ENCODE assay signal across 8 cellular contexts in genomic region chr15:76235186-76235826, GRCh38.
DNase-seq lines count a peak whose midpoint lies in the region; ATAC-seq, FAIRE-seq and TF ChIP-seq lines count a peak whose summit lies in the region.

No MANE protein-coding gene starts in this region.

- no peaks in the 10 kb centered on the region for H3K9me2 ChIP-seq in Loucy (replicated peaks; ENCODE audit: low read depth, low read length)

- H3K9ac ChIP-seq in Loucy (ENCODE audit: low read depth, low read length, poor library complexity, severe bottlenecking) = no peak overlapping the region

- H2AFZ ChIP-seq in Loucy (ENCODE audit: low read length) = no peak overlapping the region

- H3K4me3 Mint-ChIP-seq in stimulated activated naive B cell treated with anti-CD40 and anti-IgM and Interleukin-4, amounts not matched to agents 10 μg/mL and 1 μg/mL and 100 μg/mL, for 72 hours = no peak overlapping the region

- no peaks in the 10 kb centered on the region for H3K27me3 Mint-ChIP-seq in stimulated activated naive B cell treated with anti-CD40 and anti-IgM and Interleukin-4, amounts not matched to agents 10 μg/mL and 1 μg/mL and 100 μg/mL, for 72 hours

- ATAC-seq in left ventricle myocardium superior = peak; percentile 79
- peak; percentile 73 to 85 for ATAC-seq in stimulated activated naive B cell treated with anti-CD40 and anti-IgM and Interleukin-4, amounts not matched to agents 10 μg/mL and 1 μg/mL and 100 μg/mL, for 72 hours (replicated peaks)
- ATAC-seq in GM21528 (IDR thresholded peaks at IDR 0.05; ENCODE audit: low FRiP score, unreplicated experiment) = no peak

- H3K36me3 Mint-ChIP-seq in stimulated activated naive B cell treated with anti-CD40 and anti-IgM and Interleukin-4, amounts not matched to agents 10 μg/mL and 1 μg/mL and 100 μg/mL, for 72 hours = peaks cover 6 to 15% of the 10 kb centered on the region in 2 donors

- no peak overlapping the region for H3K4me2 ChIP-seq in Loucy (ENCODE audit: low read depth, low read length, poor library complexity, severe bottlenecking)

- peak; percentile 64 for FAIRE-seq in TTC549 (lab: Jason Lieb, UNC)

- H3K4me3 ChIP-seq in Loucy (ENCODE audit: low read length, poor library complexity, severe bottlenecking) = no peak overlapping the region

- no peaks in the 10 kb centered on the region for H3K9me3 ChIP-seq in Loucy (ENCODE audit: insufficient read depth, low read depth, low read length)

- no peaks in the 10 kb centered on the region for H3K9me3 Mint-ChIP-seq in stimulated activated naive B cell treated with anti-CD40 and anti-IgM and Interleukin-4, amounts not matched to agents 10 μg/mL and 1 μg/mL and 100 μg/mL, for 72 hours

- H3F3A ChIP-seq in Loucy (ENCODE audit: low read depth) = no peaks in the 10 kb centered on the region

- no peaks in the 10 kb centered on the region for H3K4me1 Mint-ChIP-seq in stimulated activated naive B cell treated with anti-CD40 and anti-IgM and Interleukin-4, amounts not matched to agents 10 μg/mL and 1 μg/mL and 100 μg/mL, for 72 hours

- no peaks in the 10 kb centered on the region for H3K27me3 ChIP-seq in Loucy (ENCODE audit: insufficient read depth, low read length, poor library complexity, severe bottlenecking)

- peaks cover 11% of the 10 kb centered on the region for H3K36me3 ChIP-seq in Loucy (ENCODE audit: insufficient read depth, low read length)

- DNase-seq in NCI-H2107 treated with DMSO at 0.1 percent for 48 hours (lab: John Stamatoyannopoulos, UW; ENCODE audit: unreplicated experiment) = peak; percentile 26
- no peak for DNase-seq in NCI-H2107 (lab: John Stamatoyannopoulos, UW)
- DNase-seq in left ventricle myocardium superior = no peak
- no peak for DNase-seq in stimulated activated naive B cell treated with anti-CD40 and anti-IgM and Interleukin-4, amounts not matched to agents 10 μg/mL and 1 μg/mL and 100 μg/mL, for 72 hours
- no peak for DNase-seq in OCI-M2 (lab: John Stamatoyannopoulos, UW; ENCODE audit: unreplicated experiment)

- no peaks in the 10 kb centered on the region for H3K79me2 ChIP-seq in Loucy (ENCODE audit: insufficient read depth, low read length)

- no peak overlapping the region for H3K27ac Mint-ChIP-seq in stimulated activated naive B cell treated with anti-CD40 and anti-IgM and Interleukin-4, amounts not matched to agents 10 μg/mL and 1 μg/mL and 100 μg/mL, for 72 hours

- intact Hi-C loops in left ventricle myocardium superior (cut with micrococcal nuclease) = no loop called here

- peaks cover 2% of the 10 kb centered on the region for H4K20me1 ChIP-seq in Loucy (ENCODE audit: insufficient read depth, low read length, poor library complexity, severe bottlenecking)

- H3K4me1 ChIP-seq in Loucy (ENCODE audit: insufficient read depth, low read length, poor library complexity, severe bottlenecking) = no peaks in the 10 kb centered on the region

- TF ChIP-seq CTCF in Loucy (conservative IDR thresholded peaks at IDR 0.05; ENCODE audit: low read length) = peak; percentile 70
